9 cellular contexts compared by ENCODE assay signal in the genomic region with DNA sequence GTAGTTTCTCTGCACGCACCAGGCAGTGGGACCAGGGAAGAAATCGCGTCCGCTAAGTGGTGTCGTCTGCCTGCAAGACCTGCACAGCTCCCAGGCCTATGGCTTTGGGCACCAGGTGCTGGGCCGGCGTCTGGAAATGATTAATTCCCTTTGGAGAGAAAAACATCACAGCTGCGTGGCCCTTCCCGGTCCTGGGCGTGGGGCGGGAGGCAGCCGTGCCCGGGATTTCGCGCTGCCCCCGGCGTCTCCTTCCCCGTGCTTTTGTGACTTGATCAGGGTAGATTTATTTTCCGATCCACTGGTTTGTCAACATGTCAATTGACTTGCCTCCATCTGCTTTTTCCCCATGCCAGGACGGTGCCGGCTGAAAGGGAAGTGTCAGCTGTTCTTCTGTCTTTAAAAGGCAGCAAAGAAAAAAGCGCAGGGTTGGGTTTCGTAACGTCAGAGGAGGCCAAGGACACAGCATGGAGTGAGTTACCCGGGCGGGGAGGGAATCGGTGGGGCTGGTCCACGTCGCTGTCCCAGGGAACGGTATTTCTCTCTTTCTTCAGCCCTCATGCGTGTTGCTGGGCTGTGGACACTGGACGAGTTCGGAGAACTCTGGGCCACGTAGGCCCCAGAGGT.
DNase-seq lines count a peak whose midpoint lies in the region; ATAC-seq and TF ChIP-seq lines count a peak whose summit lies in the region.
"Had no signal": no experiment of that assay in that cellular context is flagged by ENCODE, and none has a peak within 500 bp of the region (broad histone marks: within the 10 kb centered on the region; RNA-seq: fewer than 3 reads in every experiment).

No MANE protein-coding gene starts in this region.

- peak; percentile 62 for ATAC-seq in mucosa of descending colon
- no peak for ATAC-seq in HG02763 (IDR thresholded peaks at IDR 0.05; ENCODE audit: unreplicated experiment)
- no peak for ATAC-seq in GM21360 (IDR thresholded peaks at IDR 0.05; ENCODE audit: unreplicated experiment)
- no peak for ATAC-seq in HG03571 (IDR thresholded peaks at IDR 0.05; ENCODE audit: unreplicated experiment)
- no peak for ATAC-seq in GM18868 (IDR thresholded peaks at IDR 0.05; ENCODE audit: unreplicated experiment)

- H3K4me3 ChIP-seq in colonic mucosa (no peak overlapping the region), mucosa of descending colon (no peak overlapping the region)

- DNase-seq in Ammon's horn (ENCODE audit: low spot score) (peak; percentile 57), NCI-H1694 (lab: John Stamatoyannopoulos, UW) (peak; percentile 52), colonic mucosa (peak; percentile 27), mucosa of descending colon (peak in 1 of 3 donors; percentile 24)
- DNase-seq: activated CD4-positive, CD25-positive, alpha-beta regulatory T cell had no signal

- H3K9me3 ChIP-seq in colonic mucosa (no peaks in the 10 kb centered on the region), mucosa of descending colon (no peaks in the 10 kb centered on the region)

- no peaks in the 10 kb centered on the region for H3K27me3 ChIP-seq in colonic mucosa

- H3K36me3 ChIP-seq in colonic mucosa (no peaks in the 10 kb centered on the region), mucosa of descending colon (ENCODE audit: low read depth) (no peaks in the 10 kb centered on the region)

- peak overlapping the region in 1 of 2 donors; percentile 2 for H3K9ac ChIP-seq in colonic mucosa (ENCODE audit: low read depth in 2 of 2, low read length in 2 of 2)

- intact Hi-C loops in colonic mucosa (cut with DNase I): loop anchor here (10.0 kb wide), 1 partner anchor 240 kb away; no protein-coding TSS in a partner anchor
- intact Hi-C loops in mucosa of descending colon (cut with DNase I, micrococcal nuclease): loop anchor here in 1 of 2 donors (10.0 kb wide), 1 partner anchor 240 kb away; no protein-coding TSS in a partner anchor

- no peak overlapping the region for H3K27ac ChIP-seq in colonic mucosa

- H3K4me1 ChIP-seq in colonic mucosa (no peaks in the 10 kb centered on the region), mucosa of descending colon (ENCODE audit: low read depth) (no peaks in the 10 kb centered on the region)

- TF ChIP-seq CTCF in colonic mucosa (IDR thresholded peaks at IDR 0.05): peak; percentile 0
- TF ChIP-seq CTCF in mucosa of descending colon (IDR thresholded peaks at IDR 0.05): no peak
